6 cellular contexts compared by ENCODE assay signal in the genomic region with DNA sequence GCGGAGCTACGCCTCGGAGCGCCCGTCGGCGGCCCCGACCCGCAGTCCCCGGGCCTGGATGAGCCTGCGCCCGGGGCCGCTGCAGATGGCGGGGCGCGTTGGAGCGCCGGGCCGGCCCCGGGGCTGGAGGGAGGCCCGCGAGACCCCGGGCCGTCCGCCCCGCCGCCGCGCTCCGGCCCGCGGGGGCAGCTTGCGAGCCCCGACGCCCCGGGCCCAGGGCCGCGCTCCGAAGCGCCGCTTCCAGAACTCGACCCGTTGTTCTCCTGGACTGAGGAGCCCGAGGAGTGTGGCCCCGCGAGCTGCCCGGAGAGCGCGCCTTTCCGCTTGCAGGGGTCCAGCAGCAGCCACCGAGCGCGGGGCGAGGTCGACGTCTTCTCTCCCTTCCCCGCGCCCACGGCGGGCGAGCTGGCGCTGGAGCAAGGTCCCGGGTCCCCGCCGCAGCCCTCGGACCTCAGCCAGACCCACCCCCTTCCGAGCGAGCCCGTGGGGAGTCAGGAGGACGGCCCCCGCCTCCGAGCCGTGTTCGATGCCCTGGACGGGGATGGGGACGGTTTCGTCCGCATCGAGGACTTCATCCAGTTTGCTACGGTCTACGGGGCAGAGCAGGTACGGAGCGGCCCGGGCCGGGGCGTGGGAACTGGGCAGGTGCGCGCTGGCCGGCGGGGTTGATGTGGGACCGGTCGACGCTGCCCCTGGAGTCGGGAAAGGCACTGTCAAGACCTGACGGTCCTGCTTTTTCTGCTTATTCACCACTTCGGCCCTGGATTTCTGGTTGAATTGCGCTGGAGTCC. TPM values are rescaled to one million over a fixed set of nuclear protein-coding genes. Genes with fewer than 3 reads are reported as not detected.
A peak's percentile ranks its signal among the peaks of the same experiment; 100 is the strongest.
DNase-seq lines count a peak whose midpoint lies in the region; ATAC-seq and TF ChIP-seq lines count a peak whose summit lies in the region.

No MANE protein-coding gene starts in this region.

- no peak for TF ChIP-seq CTCF in GM20000 (IDR thresholded peaks at IDR 0.05; ENCODE audit: extremely low read depth, missing control alignments)
- no peak for TF ChIP-seq CTCF in PC-9 (conservative IDR thresholded peaks at IDR 0.05)
- no peak for TF ChIP-seq CTCF in left ventricle myocardium inferior (IDR thresholded peaks at IDR 0.05; ENCODE audit: borderline replicate concordance)
- TF ChIP-seq CTCF in thoracic aorta (IDR thresholded peaks at IDR 0.05): no peak

- CTCF ChIA-PET in PC-9 (lab: Charles Lee): interaction anchor here (0.7 to 1.3 kb wide), 2 partner anchors 31 to 73 kb away, joined by 3 to 7 read pairs; no protein-coding TSS in a partner anchor

- peaks cover 19% of the 10 kb centered on the region for H3F3A ChIP-seq in PC-9 (ENCODE audit: insufficient read depth, low read depth)

- no peaks in the 10 kb centered on the region for H3K36me3 ChIP-seq in PC-9 (ENCODE audit: low read depth)
- H3K36me3 ChIP-seq in left ventricle myocardium inferior: peaks cover 4% of the 10 kb centered on the region
- H3K36me3 ChIP-seq in thoracic aorta: no peaks in the 10 kb centered on the region

- ATAC-seq in thoracic aorta (ENCODE audit: insufficient number of reproducible peaks, low FRiP score, low read depth): no peak

- H3K79me2 ChIP-seq in PC-9 (ENCODE audit: low read depth): peaks cover 10% of the 10 kb centered on the region

- peak overlapping the region; percentile 86 for H3K4me2 ChIP-seq in PC-9

- H3K27ac ChIP-seq in PC-9 (no peak overlapping the region), left ventricle myocardium inferior (replicated peaks) (peak overlapping the region; percentile 97), thoracic aorta (no peak overlapping the region)

- no peaks in the 10 kb centered on the region; the same call in 1 of the 2 replicates for H4K20me1 ChIP-seq in PC-9 (ENCODE audit: insufficient read depth)

- H2AFZ ChIP-seq in PC-9: peak overlapping the region; percentile 79

- DNase-seq in GM20000 (ENCODE audit: low spot score) (peak; percentile 54), PC-9 (peak in 1 of 2 experiments; percentile 23), left ventricle myocardium inferior (no peak), thoracic aorta (ENCODE audit: low spot score) (no peak), activated gamma-delta T cell treated with Interleukin-2 at 50 U/mL for 16 hours (no peak), NCI-H524 (lab: John Stamatoyannopoulos, UW) (no peak)

- BruUV-seq in PC-9 (replicated peaks; lab: Mats Ljungman, UMichigan): no TSS peak

- POLR2A ChIA-PET in PC-9 (lab: Charles Lee; ENCODE audit: unreplicated experiment): no interaction called here

- H3K27me3 ChIP-seq in PC-9 (ENCODE audit: insufficient read depth, low read depth) (no peaks in the 10 kb centered on the region), left ventricle myocardium inferior (ENCODE audit: low read depth) (no peaks in the 10 kb centered on the region), thoracic aorta (replicated peaks; ENCODE audit: insufficient read depth) (no peaks in the 10 kb centered on the region)

- H3K4me1 ChIP-seq in PC-9 (replicated peaks; ENCODE audit: insufficient read depth): peaks cover 22% of the 10 kb centered on the region
- peaks cover 56% of the 10 kb centered on the region for H3K4me1 ChIP-seq in left ventricle myocardium inferior
- H3K4me1 ChIP-seq in thoracic aorta (ENCODE audit: control insufficient read depth in 1 of 2, low read depth in 2 of 2): peaks cover 14 to 43% of the 10 kb centered on the region in 2 donors

- H3K9me2 ChIP-seq in PC-9 (ENCODE audit: insufficient read depth): no peaks in the 10 kb centered on the region

- intact Hi-C loops in PC-9 (cut with micrococcal nuclease; ENCODE audit: unreplicated experiment) (loop anchor here (5.0 kb wide), 1 partner anchor 101 kb away; a partner anchor contains a TSS), left ventricle myocardium inferior (cut with micrococcal nuclease) (no loop called here)

- H3K4me3 ChIP-seq in PC-9: peak overlapping the region; percentile 66
- peak overlapping the region; percentile 76 for H3K4me3 ChIP-seq in left ventricle myocardium inferior
- H3K4me3 ChIP-seq in thoracic aorta: peak overlapping the region; percentile 86

- H3K9me3 ChIP-seq in PC-9 (ENCODE audit: insufficient read depth, low read depth) (no peaks in the 10 kb centered on the region), left ventricle myocardium inferior (replicated peaks) (no peaks in the 10 kb centered on the region), thoracic aorta (no peaks in the 10 kb centered on the region)

RNA-seq across cellular contexts. Expression of a gene that starts 0.9 kb away (rescaled TPM):
- total RNA-seq in PC-9 (2021): 38.4 and 42.4 TPM in 2 replicates
- total RNA-seq in left ventricle myocardium inferior: 27.4 TPM
- 10 to 100 TPM; 70.1 to 71.1 TPM for total RNA-seq in thoracic aorta

RNA-seq across cellular contexts. Expression of a gene that starts 24.6 kb away (rescaled TPM):
- total RNA-seq in PC-9 (2021) (65.4 and 78.4 TPM in 2 replicates), left ventricle myocardium inferior (8.4 TPM), thoracic aorta (10 to 100 TPM; 24.1 to 25.6 TPM)

RNA-seq across cellular contexts. Expression of a gene that starts 29.3 kb away (rescaled TPM):
- total RNA-seq in PC-9 (2021): 157 and 159 TPM in 2 replicates
- 101 TPM for total RNA-seq in left ventricle myocardium inferior
- 10 to 100 TPM; 68.7 to 91.2 TPM for total RNA-seq in thoracic aorta

RNA-seq across cellular contexts. Expression of a gene that starts 44.5 kb away (rescaled TPM):
- total RNA-seq in PC-9 (2021) (41.4 and 45.6 TPM in 2 replicates), left ventricle myocardium inferior (30.4 TPM), thoracic aorta (10 to 100 TPM; 38.7 to 55.4 TPM)

RNA-seq across cellular contexts. Expression of a gene that starts 56.0 kb away (rescaled TPM):
- 130 and 150 TPM in 2 replicates for total RNA-seq in PC-9 (2021)
- total RNA-seq in left ventricle myocardium inferior: 76.1 TPM
- 10 to 100 TPM; 33.2 to 59.2 TPM for total RNA-seq in thoracic aorta
